In genomic region chr17:83180996-83181481, GRCh38 we compare ENCODE assay signal across 1 cellular context.
TF ChIP-seq lines count a peak whose summit lies in the region.

No MANE protein-coding gene starts in this region.

TF ChIP-seq in HepG2, 621 proteins besides CTCF, POLR2A, EP300 and RAD21 (continued from another document):
- TF ChIP-seq NFE2 (CRISPR knock-in tag; IDR thresholded peaks at IDR 0.05) (no peak), SOX5 (CRISPR knock-in tag; IDR thresholded peaks at IDR 0.05; ENCODE audit: borderline replicate concordance) (no peak), NRL (CRISPR knock-in tag; IDR thresholded peaks at IDR 0.05; ENCODE audit: borderline replicate concordance) (no peak)
TF ChIP-seq in HepG2: peak in this region for 0.
